ENCODE assay signal across 27 cellular contexts in the genomic region with DNA sequence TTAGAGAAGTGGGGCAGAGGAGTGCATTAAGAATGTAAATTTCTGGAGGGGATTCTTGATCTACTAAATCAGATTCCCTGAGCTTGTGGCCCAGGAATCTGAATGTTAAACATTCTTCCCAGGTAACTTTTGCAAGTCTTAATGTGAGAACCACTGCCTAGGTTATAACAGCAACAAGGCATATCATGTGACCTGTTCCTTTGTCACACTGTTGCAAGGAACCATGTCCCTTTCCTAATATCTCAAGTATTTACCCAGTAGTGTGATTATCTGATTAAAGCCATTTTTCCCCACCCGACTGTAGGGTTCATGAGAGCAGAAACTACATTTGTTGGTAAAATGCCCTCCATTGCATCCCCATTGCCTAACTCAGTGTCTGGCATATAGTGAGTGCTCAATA.
"Had no signal": no experiment of that assay in that cellular context is flagged by ENCODE, and none has a peak within 500 bp of the region (broad histone marks: within the 10 kb centered on the region; RNA-seq: fewer than 3 reads in every experiment).

No MANE protein-coding gene starts in this region.

- H3K36me3 ChIP-seq: gastroesophageal sphincter, heart left ventricle, neutrophil, pancreas, stomach, thyroid gland had no signal

- ATAC-seq: gastroesophageal sphincter, heart left ventricle, pancreas, sciatic nerve had no signal

- H3K27ac ChIP-seq: dorsolateral prefrontal cortex, gastroesophageal sphincter, heart left ventricle, hepatocyte, neutrophil, pancreas, stomach, thyroid gland had no signal

- H2AFZ ChIP-seq: hepatocyte had no signal

- H3K4me3 ChIP-seq: dorsolateral prefrontal cortex, gastroesophageal sphincter, heart left ventricle, hepatocyte, mucosa of descending colon, pancreas, smooth muscle cell, stomach, thyroid gland had no signal

- H3K36me3 Mint-ChIP-seq: mesothelial cell of epicardium; naive B cell; natural killer cell treated with Interleukin-12 subunit alpha and Interleukin-12 subunit beta and Interleukin-15 and Interleukin-18, amount 100 ng/mL, for 72 hours; stimulated activated effector memory CD8-positive, alpha-beta T cell treated with anti-CD3 and anti-CD28 coated beads, Interleukin-12 subunit alpha, Interleukin-12 subunit beta, amount 100 ng/mL, for 72 hours; type B pancreatic cell had no signal

- H3K4me2 ChIP-seq: hepatocyte, smooth muscle cell had no signal

- H3K27me3 Mint-ChIP-seq: type B pancreatic cell had no signal

- H3K79me2 ChIP-seq: hepatocyte had no signal

- H3K4me1 ChIP-seq: gastroesophageal sphincter, pancreas had no signal

- FAIRE-seq: kidney, pancreas, urothelium cell line had no signal

- H3K27ac Mint-ChIP-seq: mesothelial cell of epicardium; naive B cell; natural killer cell treated with Interleukin-12 subunit alpha and Interleukin-12 subunit beta and Interleukin-15 and Interleukin-18, amount 100 ng/mL, for 72 hours; stimulated activated effector memory CD8-positive, alpha-beta T cell treated with anti-CD3 and anti-CD28 coated beads, Interleukin-12 subunit alpha, Interleukin-12 subunit beta, amount 100 ng/mL, for 72 hours; type B pancreatic cell had no signal

- H3K9me3 ChIP-seq: gastroesophageal sphincter, heart left ventricle, mucosa of descending colon, neutrophil, pancreas, stomach, thyroid gland had no signal

- H3K4me3 Mint-ChIP-seq: mesothelial cell of epicardium; naive B cell; natural killer cell treated with Interleukin-12 subunit alpha and Interleukin-12 subunit beta and Interleukin-15 and Interleukin-18, amount 100 ng/mL, for 72 hours; neural crest cell; stimulated activated effector memory CD8-positive, alpha-beta T cell treated with anti-CD3 and anti-CD28 coated beads, Interleukin-12 subunit alpha, Interleukin-12 subunit beta, amount 100 ng/mL, for 72 hours; type B pancreatic cell had no signal

- DNase-seq: cortex of kidney; dorsolateral prefrontal cortex; effector CD4-positive, alpha-beta T cell; foreskin fibroblast; heart left ventricle; kidney; mesenchymal stem cell; mucosa of descending colon; naive B cell; pancreas; stimulated activated CD4-positive, alpha-beta T cell treated with anti-CD3 and anti-CD28 coated beads, Interleukin-12 subunit alpha, Interleukin-12 subunit beta, amount 100 ng/mL, for 4 hours; stimulated activated CD4-positive, alpha-beta T cell treated with anti-CD3 and anti-CD28 coated beads, Interleukin-2, amount 100 ng/mL, for 24 hours; stimulated activated CD4-positive, alpha-beta T cell treated with anti-CD3 and anti-CD28 coated beads, Interleukin-4, amount 100 ng/mL, for 24 hours; stimulated activated naive CD4-positive, alpha-beta T cell treated with Interleukin-2 at 50 U/mL for 16 hours; stomach; thyroid gland had no signal

- H3K27me3 ChIP-seq: dorsolateral prefrontal cortex, gastroesophageal sphincter, heart left ventricle, hepatocyte, neutrophil, pancreas, stomach, thyroid gland had no signal

- H3K9me3 Mint-ChIP-seq: mesothelial cell of epicardium; naive B cell; natural killer cell treated with Interleukin-12 subunit alpha and Interleukin-12 subunit beta and Interleukin-15 and Interleukin-18, amount 100 ng/mL, for 72 hours; neural crest cell; stimulated activated effector memory CD8-positive, alpha-beta T cell treated with anti-CD3 and anti-CD28 coated beads, Interleukin-12 subunit alpha, Interleukin-12 subunit beta, amount 100 ng/mL, for 72 hours; type B pancreatic cell had no signal
